In the genomic region with DNA sequence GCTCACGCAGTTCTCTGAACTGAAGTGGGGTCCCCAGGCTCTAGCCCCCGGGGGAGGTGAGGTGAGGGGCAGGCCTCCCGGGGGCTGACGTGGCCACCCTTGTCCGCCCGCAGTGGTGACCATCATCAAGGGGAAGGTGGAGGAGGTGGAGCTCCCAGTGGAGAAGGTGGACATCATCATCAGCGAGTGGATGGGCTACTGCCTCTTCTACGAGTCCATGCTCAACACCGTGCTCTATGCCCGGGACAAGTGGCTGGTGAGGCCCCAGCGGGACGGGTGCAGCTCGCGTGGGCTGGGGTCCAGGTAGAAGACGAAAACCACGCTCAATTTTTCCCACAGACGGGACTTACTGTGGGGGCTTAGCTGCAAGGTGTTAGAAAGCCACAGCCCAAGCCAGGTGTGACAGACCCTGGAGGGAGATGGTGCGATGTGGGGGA, we compare ENCODE assay signal across 12 cellular contexts. TPM values are rescaled to one million over a fixed set of nuclear protein-coding genes. Genes with fewer than 3 reads are reported as not detected.
"Had no signal": no experiment of that assay in that cellular context is flagged by ENCODE, and none has a peak within 500 bp of the region (broad histone marks: within the 10 kb centered on the region; RNA-seq: fewer than 3 reads in every experiment).

No MANE protein-coding gene starts in this region.

- H3K9me3 ChIP-seq: thoracic aorta had no signal

- H3K27ac ChIP-seq: hepatocyte, thoracic aorta, VCaP had no signal

- DNase-seq: activated CD4-positive, alpha-beta T cell treated with anti-CD3 and anti-CD28 coated beads for 36 hours; activated effector memory CD4-positive, alpha-beta T cell treated with anti-CD3 and anti-CD28 coated beads, Interleukin-2, amount 50 U/mL, for 16 hours; effector CD4-positive, alpha-beta T cell; kidney; left ventricle myocardium superior; stimulated activated CD4-positive, alpha-beta T cell treated with anti-CD3 and anti-CD28 coated beads, Interleukin-12 subunit alpha, Interleukin-12 subunit beta, amount 100 ng/mL, for 4 hours; SW 1271 had no signal

- H3K4me3 ChIP-seq: hepatocyte, thoracic aorta had no signal

- ATAC-seq: activated CD4-positive, alpha-beta T cell treated with anti-CD3 and anti-CD28 coated beads for 36 hours; left ventricle myocardium superior had no signal

- FAIRE-seq: astrocyte, colon, kidney had no signal

- H2AFZ ChIP-seq: hepatocyte had no signal

- H3K4me2 ChIP-seq: hepatocyte had no signal

- H3K27me3 ChIP-seq: hepatocyte had no signal

RNA-seq across cellular contexts. Expression of a gene that starts 5.6 kb away (rescaled TPM):
- polyA plus RNA-seq: hepatocyte had no signal
